Comparison of ENCODE assay signal across 8 cellular contexts in the genomic region with DNA sequence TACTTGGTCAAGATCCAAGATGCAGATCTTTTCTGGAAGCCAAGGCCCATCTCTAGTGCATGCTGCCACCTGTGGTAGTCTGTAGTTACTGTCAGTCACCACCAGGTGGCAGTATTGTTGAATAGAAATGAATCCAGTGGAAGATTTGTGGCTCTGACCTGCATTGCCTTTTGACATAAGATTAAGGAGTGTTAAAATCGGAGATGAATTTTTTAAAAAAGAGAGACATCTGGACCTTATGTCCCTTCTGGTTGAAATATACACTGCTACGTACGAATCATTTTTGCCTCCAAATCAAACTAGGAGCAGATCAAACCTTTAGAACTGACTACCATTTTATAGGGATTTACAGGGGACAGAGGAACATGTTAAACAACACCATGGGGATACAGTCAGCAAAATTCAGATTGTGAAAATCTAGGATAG. TPM values are rescaled to one million over a fixed set of nuclear protein-coding genes. Genes with fewer than 3 reads are reported as not detected.
DNase-seq lines count a peak whose midpoint lies in the region; ATAC-seq and TF ChIP-seq lines count a peak whose summit lies in the region.

No MANE protein-coding gene starts in this region.

- peaks cover 7 to 12% of the 10 kb centered on the region in 2 experiments for H3K36me3 ChIP-seq in trophoblast cell (ENCODE audit: control insufficient read depth in 1 of 2, insufficient read depth in 2 of 2, low read length in 2 of 2)

- H3K23ac ChIP-seq in trophoblast cell (ENCODE audit: low read length), result no peak overlapping the region

- H3K4me3 ChIP-seq in LNCaP clone FGC (ENCODE audit: low read depth, low read length) (no peak overlapping the region), foreskin fibroblast (ENCODE audit: low read depth in 1 of 2, low read length in 2 of 2) (no peak overlapping the region), trophoblast cell (ENCODE audit: low read depth, low read length) (no peak overlapping the region)

- no peak overlapping the region for H3K4ac ChIP-seq in trophoblast cell (ENCODE audit: low read depth, low read length)

- no CpG with 5 or more reads among the region's 3 CpGs for WGBS in trophoblast cell (ENCODE audit: extremely low coverage, insufficient coverage, insufficient read length)

- no peak overlapping the region for H2BK12ac ChIP-seq in trophoblast cell (ENCODE audit: low read length)

- no peaks in the 10 kb centered on the region for H3K27me3 ChIP-seq in trophoblast cell (ENCODE audit: insufficient read depth, low read length)

- H4K91ac ChIP-seq in trophoblast cell (ENCODE audit: low read depth, low read length), result no peak overlapping the region

- H3K14ac ChIP-seq in trophoblast cell (ENCODE audit: low read length), result no peak overlapping the region

- TF ChIP-seq CTCF in LNCaP clone FGC (IDR thresholded peaks at IDR 0.05; ENCODE audit: control insufficient read depth, extremely low read depth, insufficient read depth) (peak; percentile 76), foreskin fibroblast (IDR thresholded peaks at IDR 0.05; ENCODE audit: low read depth, low read length) (peak; percentile 67)

- H3K18ac ChIP-seq in trophoblast cell (ENCODE audit: low read length), result no peak overlapping the region

- H4K8ac ChIP-seq in trophoblast cell (ENCODE audit: low read depth, low read length), result no peak overlapping the region

- H2AFZ ChIP-seq in trophoblast cell (ENCODE audit: insufficient read depth, low read length, poor library complexity), result no peak overlapping the region

- H2AK5ac ChIP-seq in trophoblast cell (ENCODE audit: low read length), result no peak overlapping the region

- H3K9ac ChIP-seq in trophoblast cell (ENCODE audit: low read length), result no peak overlapping the region

- DNase-seq in AML-193 (lab: John Stamatoyannopoulos, UW), result peak; percentile 74 to 77
- DNase-seq in LNCaP clone FGC (ENCODE audit: low read depth), result peak; percentile 73
- peak; percentile 32 for DNase-seq in SIG-M5 (lab: John Stamatoyannopoulos, UW)
- DNase-seq in activated T-helper 1 cell treated with anti-CD3 and anti-CD28 coated beads, Interleukin-2, amount 50 U/mL, for 16 hours (ENCODE audit: low read depth in 1 of 2, low spot score in 1 of 2), result peak; percentile 18 to 44
- peak; percentile 44 to 82 for DNase-seq in foreskin fibroblast
- DNase-seq in trophoblast cell, result peak; percentile 82 to 95
- peak; percentile 71 for DNase-seq in ureter (ENCODE audit: low spot score)

- H3K79me1 ChIP-seq in trophoblast cell (ENCODE audit: low read length), result no peaks in the 10 kb centered on the region

- peak; percentile 70 for ATAC-seq in GM18909 (IDR thresholded peaks at IDR 0.05; ENCODE audit: poor library complexity, unreplicated experiment)

- H3K27ac ChIP-seq in trophoblast cell (ENCODE audit: low read depth, low read length), result no peak overlapping the region

- no peaks in the 10 kb centered on the region for H3K4me1 ChIP-seq in trophoblast cell (ENCODE audit: control insufficient read depth in 1 of 2, insufficient read depth in 2 of 2, low read length in 2 of 2)

- no peaks in the 10 kb centered on the region for H3K9me3 ChIP-seq in trophoblast cell (ENCODE audit: insufficient read depth, low read depth, low read length)

- H4K12ac ChIP-seq in trophoblast cell (ENCODE audit: low read depth, low read length), result no peak overlapping the region

- H2BK120ac ChIP-seq in trophoblast cell (ENCODE audit: insufficient read depth, low read length, poor library complexity), result no peak overlapping the region

- H3K4me2 ChIP-seq in trophoblast cell (ENCODE audit: low read length), result no peak overlapping the region

- H2BK5ac ChIP-seq in trophoblast cell (ENCODE audit: low read depth, low read length, poor library complexity), result no peak overlapping the region

- H3K79me2 ChIP-seq in trophoblast cell (ENCODE audit: control insufficient read depth, insufficient read depth, low read length, poor library complexity), result no peaks in the 10 kb centered on the region

RNA-seq across cellular contexts. Expression of gene RHOH, which starts 46.9 kb away (rescaled TPM):
- 0.15 and 0.22 TPM in 2 replicates for polyA plus RNA-seq in trophoblast cell (2013)
- total RNA-seq in ureter, result 7.7 TPM

Comparison
In these comparisons a context has a peak if more than half of its experiments do, and no peak if none do; other contexts are left out.
1. DNase-seq: peak in every context shown above with its lines; median percentile 88 in trophoblast cell; 76 in AML-193; 73 in LNCaP clone FGC; 71 in ureter; 63 in foreskin fibroblast; 32 in SIG-M5; 31 in activated T-helper 1 cell treated with anti-CD3 and anti-CD28 coated beads, Interleukin-2, amount 50 U/mL, for 16 hours.